In genomic region chr18:56576826-56577573, GRCh38 we compare ENCODE assay signal across 13 cellular contexts.
DNase-seq lines count a peak whose midpoint lies in the region; ATAC-seq, FAIRE-seq and TF ChIP-seq lines count a peak whose summit lies in the region.
"Had no signal": no experiment of that assay in that cellular context is flagged by ENCODE, and none has a peak within 500 bp of the region (broad histone marks: within the 10 kb centered on the region; RNA-seq: fewer than 3 reads in every experiment).

No MANE protein-coding gene starts in this region.

- H3K4me1 ChIP-seq in endodermal cell (ENCODE audit: control insufficient read depth, insufficient read depth, low read length) (no peaks in the 10 kb centered on the region), mucosa of descending colon (ENCODE audit: low read depth) (no peaks in the 10 kb centered on the region), lower lobe of right lung (peaks cover 28% of the 10 kb centered on the region)

- H3K27me3 ChIP-seq in endodermal cell (ENCODE audit: control insufficient read depth, insufficient read depth, low read length, poor library complexity, severe bottlenecking) (no peaks in the 10 kb centered on the region), lower lobe of right lung (ENCODE audit: low read depth) (no peaks in the 10 kb centered on the region)
- H3K27me3 ChIP-seq: body of pancreas, neural progenitor cell, transverse colon had no signal

- H3K4me3 ChIP-seq in endodermal cell (ENCODE audit: low read length) (no peak overlapping the region), mucosa of descending colon (no peak overlapping the region), lower lobe of right lung (no peak overlapping the region)
- H3K4me3 ChIP-seq: body of pancreas, neural progenitor cell, transverse colon had no signal

- DNase-seq in NCI-H526 treated with DMSO at 0.1 percent for 48 hours (lab: John Stamatoyannopoulos, UW) = peak; percentile 25
- peak; percentile 68 for DNase-seq in endodermal cell
- DNase-seq in mesothelial cell of epicardium (ENCODE audit: low spot score in 2 of 2, unreplicated experiment in 2 of 2) = no peak
- no peak for DNase-seq in mucosa of descending colon
- DNase-seq in T-helper 2 cell = no peak
- DNase-seq in lower lobe of right lung = no peak
- DNase-seq in medulla oblongata (ENCODE audit: extremely low spot score) = no peak
- DNase-seq: NK-92 treated with Interleukin-12 subunit alpha and Interleukin-12 subunit beta, amount 100 ng/mL, for 24 hours; transverse colon had no signal

- H3K9me3 Mint-ChIP-seq in endodermal cell = no peaks in the 10 kb centered on the region
- H3K9me3 Mint-ChIP-seq in mesothelial cell of epicardium = peaks cover 20% of the 10 kb centered on the region

- no peaks in the 10 kb centered on the region for H3K36me3 ChIP-seq in endodermal cell (ENCODE audit: control insufficient read depth, insufficient read depth, low read length)
- H3K36me3 ChIP-seq in mucosa of descending colon (ENCODE audit: low read depth) = no peaks in the 10 kb centered on the region
- no peaks in the 10 kb centered on the region for H3K36me3 ChIP-seq in lower lobe of right lung
- H3K36me3 ChIP-seq: neural progenitor cell, transverse colon had no signal

- intact Hi-C loops in mucosa of descending colon (cut with DNase I, micrococcal nuclease) = loop anchor here (5.0 to 10.0 kb wide), 2 partner anchors 1162 to 1165 kb away; no protein-coding TSS in a partner anchor
- intact Hi-C loops in lower lobe of right lung (cut with DNase I) = loop anchor here (5.0 kb wide), 1 partner anchor 1160 kb away; no protein-coding TSS in a partner anchor

- H3K27me3 Mint-ChIP-seq in endodermal cell (ENCODE audit: insufficient read depth) = no peaks in the 10 kb centered on the region
- H3K27me3 Mint-ChIP-seq in mesothelial cell of epicardium (ENCODE audit: low read depth) = no peaks in the 10 kb centered on the region

- H3K27ac Mint-ChIP-seq in endodermal cell (no peak overlapping the region), mesothelial cell of epicardium (no peak overlapping the region)
- H3K27ac Mint-ChIP-seq: neural progenitor cell had no signal

- ATAC-seq in mucosa of descending colon = no peak
- no peak for ATAC-seq in lower lobe of right lung

- H3K9ac ChIP-seq in endodermal cell (ENCODE audit: extremely low read depth, low read length, poor library complexity, severe bottlenecking) = no peak overlapping the region
- H3K9ac ChIP-seq: neural progenitor cell had no signal

- WGBS in endodermal cell (ENCODE audit: insufficient coverage in 1 of 2, insufficient read length in 1 of 2), 2 experiments = 27 to 43% methylated on average over 4 to 13 of the region's 14 CpGs

- no peaks in the 10 kb centered on the region for H3K36me3 Mint-ChIP-seq in endodermal cell (ENCODE audit: low read depth)
- peaks cover 8% of the 10 kb centered on the region for H3K36me3 Mint-ChIP-seq in mesothelial cell of epicardium

- H3K9me3 ChIP-seq in endodermal cell (ENCODE audit: control insufficient read depth, low read length) (no peaks in the 10 kb centered on the region), mucosa of descending colon (no peaks in the 10 kb centered on the region), lower lobe of right lung (no peaks in the 10 kb centered on the region)
- H3K9me3 ChIP-seq: body of pancreas had no signal

- H3K27ac ChIP-seq in endodermal cell (ENCODE audit: low read depth, low read length) = no peak overlapping the region
- no peak overlapping the region for H3K27ac ChIP-seq in lower lobe of right lung
- H3K27ac ChIP-seq: body of pancreas, neural progenitor cell, transverse colon, VCaP had no signal

- H3K4me3 Mint-ChIP-seq in endodermal cell (peak overlapping the region; percentile 16), mesothelial cell of epicardium (peak overlapping the region; percentile 21)
- H3K4me3 Mint-ChIP-seq: neural progenitor cell had no signal

- H3K4me1 Mint-ChIP-seq in endodermal cell (peaks cover 9% of the 10 kb centered on the region), mesothelial cell of epicardium (peaks cover 24% of the 10 kb centered on the region)

- FAIRE-seq in A204.1 (lab: Jason Lieb, UNC) = peak; percentile 60

- no peak for TF ChIP-seq CTCF in endodermal cell (conservative IDR thresholded peaks at IDR 0.05)
- TF ChIP-seq CTCF in mesothelial cell of epicardium (IDR thresholded peaks at IDR 0.05; ENCODE audit: unreplicated experiment) = no peak
- no peak for TF ChIP-seq CTCF in mucosa of descending colon (IDR thresholded peaks at IDR 0.05)
- TF ChIP-seq CTCF in lower lobe of right lung (IDR thresholded peaks at IDR 0.05) = no peak

Comparison
In these comparisons a context has a peak if more than half of its experiments do, and no peak if none do; other contexts are left out.
1. DNase-seq: peak in NCI-H526 treated with DMSO at 0.1 percent for 48 hours (single experiment) and endodermal cell (single experiment); none in mesothelial cell of epicardium (0 of 2), mucosa of descending colon (0 of 3), T-helper 2 cell (0 of 5), lower lobe of right lung (single experiment) and medulla oblongata (single experiment).